In the genomic region with DNA sequence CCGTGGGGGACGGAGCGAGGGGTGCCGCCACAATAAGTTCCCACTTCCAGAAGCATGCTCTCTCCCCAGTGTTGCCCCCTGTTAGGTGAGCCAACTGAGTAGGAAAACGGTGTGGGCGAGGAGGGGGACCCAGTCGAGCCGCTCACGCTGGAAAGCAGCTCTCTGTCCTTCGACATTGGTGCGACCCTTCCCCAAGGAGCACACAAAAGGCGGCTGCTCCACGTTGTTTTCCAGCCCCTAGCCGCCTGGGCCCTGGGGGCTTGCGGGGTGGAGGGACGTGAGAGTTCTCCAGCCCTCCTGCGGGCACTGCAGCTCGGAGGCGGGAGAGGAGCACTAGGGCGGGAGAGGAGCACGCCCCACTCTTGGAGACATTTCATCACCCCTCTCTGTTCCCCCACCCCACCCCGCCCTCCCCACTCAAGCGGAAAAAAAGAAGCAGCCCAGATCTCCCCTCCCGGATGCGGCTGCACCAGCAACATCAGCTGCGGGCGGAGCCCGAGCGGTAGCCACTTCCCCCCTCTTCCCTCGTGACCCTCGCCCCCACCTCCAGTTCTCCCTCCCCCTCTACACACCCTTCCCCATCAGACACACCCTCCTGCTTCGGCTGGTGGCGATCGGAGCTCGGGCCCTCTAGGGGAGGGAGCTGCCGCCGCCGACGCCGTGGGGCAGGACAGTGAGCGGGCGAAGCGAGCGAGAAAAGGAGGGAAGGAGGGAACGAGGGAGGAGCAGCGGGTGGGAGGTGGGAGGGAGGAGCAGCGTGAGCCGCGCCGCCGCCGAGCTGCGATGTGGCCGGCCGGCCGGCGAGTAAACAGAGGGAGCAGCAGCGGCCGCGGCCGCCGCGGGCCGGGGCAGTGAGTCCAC, we compare ENCODE assay signal across 8 cellular contexts. TPM values are rescaled to one million over a fixed set of nuclear protein-coding genes. Genes with fewer than 3 reads are reported as not detected.
DNase-seq lines count a peak whose midpoint lies in the region; ATAC-seq and TF ChIP-seq lines count a peak whose summit lies in the region.

A gene (plus strand): TSS at position 755 of the 861 bp plus-strand sequence. CDS start 157 bp downstream, outside the sequence.

- H3K27me3 ChIP-seq in mammary epithelial cell (ENCODE audit: insufficient read depth, low read length) (no peaks in the 10 kb centered on the region), spleen (replicated peaks in 1 of 7) (peaks cover 0 to 8% (median 0%) of the 10 kb centered on the region in 7 donors)

- ATAC-seq in HG02938 (IDR thresholded peaks at IDR 0.05; ENCODE audit: unreplicated experiment) (peak; percentile 54), WTC11 (peak; percentile 79)

- H3K4me2 ChIP-seq in mammary epithelial cell (ENCODE audit: insufficient read depth, low read depth, low read length) = peak within 1 kb of the TSS; percentile 82

- H3K9ac ChIP-seq in mammary epithelial cell (ENCODE audit: insufficient read depth, low read length) = no peak within 1 kb of the TSS

- no peaks in the 10 kb centered on the region for H3K9me3 Mint-ChIP-seq in WTC11

- peak within 1 kb of the TSS; percentile 60; the same call in 1 of the 2 replicates for H3K27ac Mint-ChIP-seq in WTC11

- peak within 1 kb of the TSS; percentile 95 for H2AFZ ChIP-seq in mammary epithelial cell (ENCODE audit: low read depth, low read length)

- H3K27me3 Mint-ChIP-seq in WTC11 (ENCODE audit: low read depth) = peaks cover 20% of the 10 kb centered on the region

- peak in 2 of 3 donors; percentile 43 to 84 for TF ChIP-seq POLR2A in spleen (IDR thresholded peaks at IDR 0.05)

- dilution Hi-C loops in mammary epithelial cell (cut with HindIII; ENCODE audit: low sequenced_read_pairs) = no loop called here

- H3K36me3 Mint-ChIP-seq in WTC11 = no peaks in the 10 kb centered on the region

- H3K27ac ChIP-seq in mammary epithelial cell (ENCODE audit: insufficient read depth, low read depth, low read length) = no peak within 1 kb of the TSS
- peak within 1 kb of the TSS; percentile 70 to 98 (median 93) for H3K27ac ChIP-seq in spleen

- H3K4me3 ChIP-seq in mammary epithelial cell (replicated peaks in 1 of 3; ENCODE audit: insufficient read depth in 1 of 3, low read depth in 2 of 3, low read length in 3 of 3) = peak within 1 kb of the TSS; percentile 58 to 62 (median 60)
- H3K4me3 ChIP-seq in spleen = peak within 1 kb of the TSS; percentile 56 to 89 (median 67)

- H3K4me1 ChIP-seq in mammary epithelial cell (ENCODE audit: insufficient read depth, low read length) (no peaks in the 10 kb centered on the region), spleen (peaks cover 0 to 32% (median 18%) of the 10 kb centered on the region in 6 donors)

- POLR2A ChIA-PET in WTC11 (lab: Charles Lee) = interaction anchor here (0.5 to 1.3 kb wide), 6 partner anchors 13 to 1129 kb away, joined by 3 to 6 read pairs (median 3); no protein-coding TSS in a partner anchor

- H3K4me1 Mint-ChIP-seq in WTC11 = peaks cover 30% of the 10 kb centered on the region

- intact Hi-C loops in mammary epithelial cell (cut with micrococcal nuclease) = loop anchor here (5.0 kb wide), 1 partner anchor 107 kb away; no protein-coding TSS in a partner anchor
- intact Hi-C loops in spleen (cut with DNase I; ENCODE audit: low total_unique reads) = no loop called here

- peak; percentile 12 for DNase-seq in NCI-H2107 (lab: John Stamatoyannopoulos, UW)
- DNase-seq in NCI-H2107 treated with DMSO at 0.1 percent for 48 hours (lab: John Stamatoyannopoulos, UW; ENCODE audit: unreplicated experiment) = no peak
- peak; percentile 16 for DNase-seq in NCI-H2081 treated with DMSO at 0.1 percent for 48 hours (lab: John Stamatoyannopoulos, UW)
- DNase-seq in WTC11 (ENCODE audit: low spot score) = peak; percentile 69
- DNase-seq in mammary epithelial cell = peak; percentile 48
- DNase-seq in iris pigment epithelial cell (ENCODE audit: low read depth) = peak; percentile 86
- peak; percentile 95 for DNase-seq in spleen

- H3K79me2 ChIP-seq in mammary epithelial cell (ENCODE audit: insufficient read depth, low read length) = no peaks in the 10 kb centered on the region

- H3K9me3 ChIP-seq in mammary epithelial cell (replicated peaks; ENCODE audit: insufficient read depth, low read length) (no peaks in the 10 kb centered on the region), spleen (no peaks in the 10 kb centered on the region)

- CTCF ChIA-PET in WTC11 (lab: Charles Lee) = interaction anchor here (0.6 to 1.5 kb wide), 6 partner anchors 36 to 106 kb away, joined by 3 to 9 read pairs (median 4); no protein-coding TSS in a partner anchor
- CTCF ChIA-PET in mammary epithelial cell (lab: Charles Lee; ENCODE audit: low non-redundant PET) = no interaction called here

- no peaks in the 10 kb centered on the region for H3K36me3 ChIP-seq in mammary epithelial cell (ENCODE audit: insufficient read depth, low read length)
- peaks cover 0 to 7% (median 0%) of the 10 kb centered on the region in 6 donors for H3K36me3 ChIP-seq in spleen

- TF ChIP-seq CTCF in WTC11 (IDR thresholded peaks at IDR 0.05) (no peak), mammary epithelial cell (conservative IDR thresholded peaks at IDR 0.05 in 1 of 2, IDR thresholded peaks at IDR 0.05 in 1 of 2; ENCODE audit: extremely low read depth in 1 of 2, insufficient read depth in 1 of 2, low read depth in 1 of 2, low read length in 2 of 2) (no peak), spleen (IDR thresholded peaks at IDR 0.05 in 8 of 11, conservative IDR thresholded peaks at IDR 0.05 in 3 of 11) (peak in 2 of 11 experiments; percentile 17 to 24)

- no TSS peak for BruUV-seq in mammary epithelial cell (replicated peaks; lab: Mats Ljungman, UMichigan)

- in situ Hi-C loops in mammary epithelial cell (cut with MboI; ENCODE audit: low sequenced_read_pairs in 2 of 2) = no loop called here

- H3K4me3 Mint-ChIP-seq in WTC11 = peak within 1 kb of the TSS; percentile 84

- 16% methylated on average over 5 of the region's 64 CpGs for WGBS in mammary epithelial cell (ENCODE audit: low coverage, missing lambda C conversion rate)
- 0 to 42% (median 17%) methylated on average over 18 to 64 of the region's 64 CpGs for WGBS in spleen, 5 donors

- H4K20me1 ChIP-seq in mammary epithelial cell (ENCODE audit: insufficient read depth, low read length) = no peaks in the 10 kb centered on the region

TF ChIP-seq in WTC11, 78 proteins besides CTCF, POLR2A, EP300 and RAD21 (continues in another document):
- TF ChIP-seq KAT7 (CRISPR knock-in tag; IDR thresholded peaks at IDR 0.05; ENCODE audit: borderline replicate concordance) (0 out of 2 replicates have a peak, but pooled peaks have one; percentile 49), CBFB (CRISPR knock-in tag; IDR thresholded peaks at IDR 0.05; ENCODE audit: low read depth) (no peak)
- TF ChIP-seq, protein P1, sequence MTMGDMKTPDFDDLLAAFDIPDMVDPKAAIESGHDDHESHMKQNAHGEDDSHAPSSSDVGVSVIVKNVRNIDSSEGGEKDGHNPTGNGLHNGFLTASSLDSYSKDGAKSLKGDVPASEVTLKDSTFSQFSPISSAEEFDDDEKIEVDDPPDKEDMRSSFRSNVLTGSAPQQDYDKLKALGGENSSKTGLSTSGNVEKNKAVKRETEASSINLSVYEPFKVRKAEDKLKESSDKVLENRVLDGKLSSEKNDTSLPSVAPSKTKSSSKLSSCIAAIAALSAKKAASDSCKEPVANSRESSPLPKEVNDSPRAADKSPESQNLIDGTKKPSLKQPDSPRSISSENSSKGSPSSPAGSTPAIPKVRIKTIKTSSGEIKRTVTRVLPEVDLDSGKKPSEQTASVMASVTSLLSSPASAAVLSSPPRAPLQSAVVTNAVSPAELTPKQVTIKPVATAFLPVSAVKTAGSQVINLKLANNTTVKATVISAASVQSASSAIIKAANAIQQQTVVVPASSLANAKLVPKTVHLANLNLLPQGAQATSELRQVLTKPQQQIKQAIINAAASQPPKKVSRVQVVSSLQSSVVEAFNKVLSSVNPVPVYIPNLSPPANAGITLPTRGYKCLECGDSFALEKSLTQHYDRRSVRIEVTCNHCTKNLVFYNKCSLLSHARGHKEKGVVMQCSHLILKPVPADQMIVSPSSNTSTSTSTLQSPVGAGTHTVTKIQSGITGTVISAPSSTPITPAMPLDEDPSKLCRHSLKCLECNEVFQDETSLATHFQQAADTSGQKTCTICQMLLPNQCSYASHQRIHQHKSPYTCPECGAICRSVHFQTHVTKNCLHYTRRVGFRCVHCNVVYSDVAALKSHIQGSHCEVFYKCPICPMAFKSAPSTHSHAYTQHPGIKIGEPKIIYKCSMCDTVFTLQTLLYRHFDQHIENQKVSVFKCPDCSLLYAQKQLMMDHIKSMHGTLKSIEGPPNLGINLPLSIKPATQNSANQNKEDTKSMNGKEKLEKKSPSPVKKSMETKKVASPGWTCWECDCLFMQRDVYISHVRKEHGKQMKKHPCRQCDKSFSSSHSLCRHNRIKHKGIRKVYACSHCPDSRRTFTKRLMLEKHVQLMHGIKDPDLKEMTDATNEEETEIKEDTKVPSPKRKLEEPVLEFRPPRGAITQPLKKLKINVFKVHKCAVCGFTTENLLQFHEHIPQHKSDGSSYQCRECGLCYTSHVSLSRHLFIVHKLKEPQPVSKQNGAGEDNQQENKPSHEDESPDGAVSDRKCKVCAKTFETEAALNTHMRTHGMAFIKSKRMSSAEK (CRISPR knock-in tag; IDR thresholded peaks at IDR 0.05; ENCODE audit: borderline replicate concordance) = no peak
- TF ChIP-seq, protein P2, sequence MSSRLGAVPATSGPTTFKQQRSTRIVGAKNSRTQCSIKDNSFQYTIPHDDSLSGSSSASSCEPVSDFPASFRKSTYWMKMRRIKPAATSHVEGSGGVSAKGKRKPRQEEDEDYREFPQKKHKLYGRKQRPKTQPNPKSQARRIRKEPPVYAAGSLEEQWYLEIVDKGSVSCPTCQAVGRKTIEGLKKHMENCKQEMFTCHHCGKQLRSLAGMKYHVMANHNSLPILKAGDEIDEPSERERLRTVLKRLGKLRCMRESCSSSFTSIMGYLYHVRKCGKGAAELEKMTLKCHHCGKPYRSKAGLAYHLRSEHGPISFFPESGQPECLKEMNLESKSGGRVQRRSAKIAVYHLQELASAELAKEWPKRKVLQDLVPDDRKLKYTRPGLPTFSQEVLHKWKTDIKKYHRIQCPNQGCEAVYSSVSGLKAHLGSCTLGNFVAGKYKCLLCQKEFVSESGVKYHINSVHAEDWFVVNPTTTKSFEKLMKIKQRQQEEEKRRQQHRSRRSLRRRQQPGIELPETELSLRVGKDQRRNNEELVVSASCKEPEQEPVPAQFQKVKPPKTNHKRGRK (CRISPR knock-in tag; IDR thresholded peaks at IDR 0.05; ENCODE audit: borderline replicate concordance) = no peak
- TF ChIP-seq, protein P3, sequence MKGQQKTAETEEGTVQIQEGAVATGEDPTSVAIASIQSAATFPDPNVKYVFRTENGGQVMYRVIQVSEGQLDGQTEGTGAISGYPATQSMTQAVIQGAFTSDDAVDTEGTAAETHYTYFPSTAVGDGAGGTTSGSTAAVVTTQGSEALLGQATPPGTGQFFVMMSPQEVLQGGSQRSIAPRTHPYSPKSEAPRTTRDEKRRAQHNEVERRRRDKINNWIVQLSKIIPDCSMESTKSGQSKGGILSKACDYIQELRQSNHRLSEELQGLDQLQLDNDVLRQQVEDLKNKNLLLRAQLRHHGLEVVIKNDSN (CRISPR knock-in tag; IDR thresholded peaks at IDR 0.05) = peak; percentile 64; the same call in 1 of the 2 replicates

RNA-seq across cellular contexts. Expression of the gene that starts here (rescaled TPM):
- 12.5 to 13.4 TPM (median 13.1 TPM) in 3 replicates for total RNA-seq in WTC11 (2021)
- total RNA-seq in mammary epithelial cell = 1 to 10 TPM; 1.3 to 4.4 TPM
- polyA plus RNA-seq in mammary epithelial cell = 2.2 TPM
- 1.2 TPM for polyA minus RNA-seq in mammary epithelial cell
- total RNA-seq in spleen = 10 to 100 TPM; 49.6 to 68.9 (median 56.6) TPM
- 10 to 100 TPM; 32.8 to 35.6 (median 33.3) TPM for polyA plus RNA-seq in spleen

Comparison
In these comparisons a context has a peak if more than half of its experiments do, and no peak if none do; other contexts are left out.
1. RNA of the gene that starts here (polyA plus RNA-seq): 32.8 to 35.6 TPM in spleen; 2.2 TPM in mammary epithelial cell (single experiment); every median in the first group is over 10 times any median in the second.